17 cellular contexts compared by ENCODE assay signal in the genomic region with DNA sequence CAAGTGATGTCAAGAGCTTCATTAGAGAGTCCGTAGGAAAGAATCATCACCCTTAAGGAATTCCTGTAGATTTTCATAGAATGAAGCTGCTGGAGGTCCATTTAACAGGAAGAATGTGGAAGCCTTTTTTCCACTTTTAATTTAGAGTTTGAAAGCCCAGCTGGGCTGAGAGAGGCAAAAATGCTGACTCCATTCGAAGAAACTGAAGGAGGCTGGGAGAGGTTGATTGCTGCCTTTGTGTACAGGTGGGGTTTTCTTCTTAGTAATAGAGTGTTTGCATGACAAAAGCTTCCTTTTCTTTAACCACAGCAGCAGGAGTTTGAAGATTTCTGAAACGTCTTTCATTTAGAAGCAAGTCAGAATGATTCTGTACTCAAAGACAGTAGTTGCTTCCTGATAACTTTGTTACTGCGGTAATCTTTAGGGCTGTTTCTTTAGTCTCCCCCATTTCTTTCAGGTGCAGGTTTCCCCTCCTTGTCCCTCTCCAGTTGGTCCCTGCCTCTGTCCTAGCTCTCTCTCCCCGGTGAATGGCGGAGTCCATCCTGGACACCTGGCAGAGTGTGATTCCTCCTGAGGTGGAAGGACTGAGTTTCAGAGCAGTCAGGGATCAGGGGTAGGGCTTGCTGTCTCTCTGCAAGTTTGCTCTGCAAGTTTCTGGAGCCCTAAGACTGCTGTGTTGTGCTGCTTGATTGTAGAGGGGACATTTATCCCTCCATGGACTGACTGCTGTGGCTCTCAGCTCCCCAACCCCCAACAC.
DNase-seq lines count a peak whose midpoint lies in the region; ATAC-seq and TF ChIP-seq lines count a peak whose summit lies in the region.
"Had no signal": no experiment of that assay in that cellular context is flagged by ENCODE, and none has a peak within 500 bp of the region (broad histone marks: within the 10 kb centered on the region; RNA-seq: fewer than 3 reads in every experiment).

No MANE protein-coding gene starts in this region.

- H3K27me3 ChIP-seq in iPS DF 6.9 (ENCODE audit: control insufficient read depth, insufficient read depth, low read length): no peaks in the 10 kb centered on the region
- H3K27me3 ChIP-seq: ascending aorta, tibial nerve had no signal

- no peaks in the 10 kb centered on the region for H3K27me3 Mint-ChIP-seq in T-helper 1 cell treated with Interleukin-12 subunit alpha and Interleukin-12 subunit beta and Interleukin-4 antibody, amounts not matched to agents 30 μg/mL and 1 μg/mL, for 36 hours (ENCODE audit: low read depth)
- no peaks in the 10 kb centered on the region for H3K27me3 Mint-ChIP-seq in activated CD4-positive, alpha-beta T cell treated with anti-CD3 and anti-CD28 coated beads, Interleukin-2, amount 10 ng/mL, durations not matched to agents 7 days and 5 days
- H3K27me3 Mint-ChIP-seq: activated CD8-positive, alpha-beta T cell treated with anti-CD3 and anti-CD28 coated beads for 36 hours had no signal

- H3K27ac ChIP-seq in HEK293 (ENCODE audit: extremely low read depth, low read depth, low read length): no peak overlapping the region
- H3K27ac ChIP-seq in iPS DF 6.9 (ENCODE audit: low read length): peak overlapping the region; percentile 90
- H3K27ac ChIP-seq: A549, ascending aorta, SK-N-MC, tibial nerve had no signal

- in situ Hi-C loops in KBM-7 (cut with MboI; ENCODE audit: low pct_unique_long_range_greater_than_20kb, low sequenced_read_pairs): no loop called here

- ATAC-seq in GM19328 (IDR thresholded peaks at IDR 0.05; ENCODE audit: unreplicated experiment): no peak
- ATAC-seq: A549; activated CD8-positive, alpha-beta T cell treated with anti-CD3 and anti-CD28 coated beads for 36 hours; natural killer cell treated with Interleukin-12 subunit alpha and Interleukin-12 subunit beta and Interleukin-15 and Interleukin-18, amount 100 ng/mL, for 72 hours had no signal

- H3K4me3 Mint-ChIP-seq in T-helper 1 cell treated with Interleukin-12 subunit alpha and Interleukin-12 subunit beta and Interleukin-4 antibody, amounts not matched to agents 30 μg/mL and 1 μg/mL, for 36 hours: peak overlapping the region; percentile 29
- H3K4me3 Mint-ChIP-seq in activated CD4-positive, alpha-beta T cell treated with anti-CD3 and anti-CD28 coated beads, Interleukin-2, amount 10 ng/mL, durations not matched to agents 7 days and 5 days: no peak overlapping the region
- H3K4me3 Mint-ChIP-seq: activated CD8-positive, alpha-beta T cell treated with anti-CD3 and anti-CD28 coated beads for 36 hours; CD4-positive, alpha-beta T cell; natural killer cell treated with Interleukin-12 subunit alpha and Interleukin-12 subunit beta and Interleukin-15 and Interleukin-18, amount 100 ng/mL, for 72 hours had no signal

- H3K4me1 ChIP-seq in HEK293 (ENCODE audit: control insufficient read depth, insufficient read depth, low read length) (peaks cover 2% of the 10 kb centered on the region; the same call in 1 of the 2 replicates), iPS DF 6.9 (ENCODE audit: control insufficient read depth, insufficient read depth, low read length) (peaks cover 9% of the 10 kb centered on the region; the same call in 1 of the 2 replicates)
- H3K4me1 ChIP-seq: A549, ascending aorta, tibial nerve had no signal

- CTCF ChIA-PET in HEK293 (lab: Yijun Ruan, JAX): interaction anchor here (0.6 to 1.1 kb wide), 3 partner anchors 22 to 620 kb away, joined by 3 to 7 read pairs (median 4); no protein-coding TSS in a partner anchor
- CTCF ChIA-PET in activated CD4-positive, alpha-beta T cell treated with anti-CD3 and anti-CD28 coated beads, Interleukin-2, amount 10 ng/mL, durations not matched to agents 7 days and 5 days (lab: Charles Lee): no interaction called here

- WGBS in iPS DF 6.9 (ENCODE audit: insufficient coverage, insufficient read length): no CpG with 5 or more reads among the region's 6 CpGs

- no peaks in the 10 kb centered on the region for H3K36me3 Mint-ChIP-seq in T-helper 1 cell treated with Interleukin-12 subunit alpha and Interleukin-12 subunit beta and Interleukin-4 antibody, amounts not matched to agents 30 μg/mL and 1 μg/mL, for 36 hours (ENCODE audit: low read depth)
- no peaks in the 10 kb centered on the region for H3K36me3 Mint-ChIP-seq in activated CD4-positive, alpha-beta T cell treated with anti-CD3 and anti-CD28 coated beads, Interleukin-2, amount 10 ng/mL, durations not matched to agents 7 days and 5 days (ENCODE audit: low read depth)
- H3K36me3 Mint-ChIP-seq: natural killer cell treated with Interleukin-12 subunit alpha and Interleukin-12 subunit beta and Interleukin-15 and Interleukin-18, amount 100 ng/mL, for 72 hours had no signal

- H3K27ac Mint-ChIP-seq in T-helper 1 cell treated with Interleukin-12 subunit alpha and Interleukin-12 subunit beta and Interleukin-4 antibody, amounts not matched to agents 30 μg/mL and 1 μg/mL, for 36 hours: no peak overlapping the region
- no peak overlapping the region for H3K27ac Mint-ChIP-seq in activated CD4-positive, alpha-beta T cell treated with anti-CD3 and anti-CD28 coated beads, Interleukin-2, amount 10 ng/mL, durations not matched to agents 7 days and 5 days
- H3K27ac Mint-ChIP-seq: activated CD8-positive, alpha-beta T cell treated with anti-CD3 and anti-CD28 coated beads for 36 hours; CD4-positive, alpha-beta T cell; natural killer cell treated with Interleukin-12 subunit alpha and Interleukin-12 subunit beta and Interleukin-15 and Interleukin-18, amount 100 ng/mL, for 72 hours had no signal

- no peak overlapping the region for H3K4me3 ChIP-seq in HEK293 (ENCODE audit: low read depth, low read length)
- no peak overlapping the region for H3K4me3 ChIP-seq in iPS DF 6.9 (ENCODE audit: low read length)
- H3K4me3 ChIP-seq: A549, ascending aorta, SK-N-MC, tibial nerve had no signal

- H3K9me3 Mint-ChIP-seq in T-helper 1 cell treated with Interleukin-12 subunit alpha and Interleukin-12 subunit beta and Interleukin-4 antibody, amounts not matched to agents 30 μg/mL and 1 μg/mL, for 36 hours: peaks cover 7% of the 10 kb centered on the region
- no peaks in the 10 kb centered on the region for H3K9me3 Mint-ChIP-seq in activated CD4-positive, alpha-beta T cell treated with anti-CD3 and anti-CD28 coated beads, Interleukin-2, amount 10 ng/mL, durations not matched to agents 7 days and 5 days

- TF ChIP-seq CTCF in HEK293 (tag by site-specific recombination; IDR thresholded peaks at IDR 0.05): no peak

- POLR2A ChIA-PET in HEK293 (lab: Yijun Ruan, JAX): no interaction called here
- POLR2A ChIA-PET in activated CD4-positive, alpha-beta T cell treated with anti-CD3 and anti-CD28 coated beads, Interleukin-2, amount 10 ng/mL, durations not matched to agents 7 days and 5 days (lab: Charles Lee): no interaction called here

- peaks cover 4% of the 10 kb centered on the region for H3K4me1 Mint-ChIP-seq in T-helper 1 cell treated with Interleukin-12 subunit alpha and Interleukin-12 subunit beta and Interleukin-4 antibody, amounts not matched to agents 30 μg/mL and 1 μg/mL, for 36 hours (ENCODE audit: low read depth)
- H3K4me1 Mint-ChIP-seq in activated CD4-positive, alpha-beta T cell treated with anti-CD3 and anti-CD28 coated beads, Interleukin-2, amount 10 ng/mL, durations not matched to agents 7 days and 5 days: peaks cover 7% of the 10 kb centered on the region

- H3K9me3 ChIP-seq in HEK293 (ENCODE audit: control insufficient read depth, insufficient read depth, low read depth, low read length): no peaks in the 10 kb centered on the region
- H3K9me3 ChIP-seq in iPS DF 6.9 (ENCODE audit: control insufficient read depth, insufficient read depth, low read length): no peaks in the 10 kb centered on the region
- H3K9me3 ChIP-seq: ascending aorta had no signal

- DNase-seq in EH (ENCODE audit: low read depth) (peak; percentile 9), iPS DF 6.9 (ENCODE audit: low read depth, low spot score) (peak; percentile 63), KBM-7 (no peak), NCI-H187 (lab: John Stamatoyannopoulos, UW) (no peak)
- DNase-seq in activated CD4-positive, alpha-beta T cell treated with anti-CD3 and anti-CD28 coated beads, Interleukin-2, amount 10 ng/mL, durations not matched to agents 7 days and 5 days: no peak
- DNase-seq: activated CD8-positive, alpha-beta T cell treated with anti-CD3 and anti-CD28 coated beads for 36 hours; activated effector memory CD4-positive, alpha-beta T cell treated with anti-CD3 and anti-CD28 coated beads, Interleukin-2, amount 50 U/mL, for 16 hours; CD4-positive, alpha-beta T cell; IMR-90 had no signal

- H3K36me3 ChIP-seq in HEK293 (ENCODE audit: control insufficient read depth in 2 of 2, insufficient read depth in 1 of 2, low read length in 2 of 2): no peaks in the 10 kb centered on the region
- no peaks in the 10 kb centered on the region for H3K36me3 ChIP-seq in iPS DF 6.9 (ENCODE audit: control insufficient read depth, insufficient read depth, low read length)
- H3K36me3 ChIP-seq: ascending aorta had no signal

TF ChIP-seq in HEK293, 187 proteins besides CTCF, POLR2A, EP300 and RAD21 (continues in another document):
- TF ChIP-seq KLF7 (tag by site-specific recombination; IDR thresholded peaks at IDR 0.05; ENCODE audit: borderline replicate concordance) (no peak), ZNF76 (tag by site-specific recombination; IDR thresholded peaks at IDR 0.05; ENCODE audit: borderline replicate concordance, low read depth) (no peak), ZNF629 (tag by site-specific recombination; IDR thresholded peaks at IDR 0.05) (no peak), ZBTB48 (tag by site-specific recombination; IDR thresholded peaks at IDR 0.05) (peak; percentile 70; the same call in 1 of the 2 replicates)
- TF ChIP-seq, protein P1, sequence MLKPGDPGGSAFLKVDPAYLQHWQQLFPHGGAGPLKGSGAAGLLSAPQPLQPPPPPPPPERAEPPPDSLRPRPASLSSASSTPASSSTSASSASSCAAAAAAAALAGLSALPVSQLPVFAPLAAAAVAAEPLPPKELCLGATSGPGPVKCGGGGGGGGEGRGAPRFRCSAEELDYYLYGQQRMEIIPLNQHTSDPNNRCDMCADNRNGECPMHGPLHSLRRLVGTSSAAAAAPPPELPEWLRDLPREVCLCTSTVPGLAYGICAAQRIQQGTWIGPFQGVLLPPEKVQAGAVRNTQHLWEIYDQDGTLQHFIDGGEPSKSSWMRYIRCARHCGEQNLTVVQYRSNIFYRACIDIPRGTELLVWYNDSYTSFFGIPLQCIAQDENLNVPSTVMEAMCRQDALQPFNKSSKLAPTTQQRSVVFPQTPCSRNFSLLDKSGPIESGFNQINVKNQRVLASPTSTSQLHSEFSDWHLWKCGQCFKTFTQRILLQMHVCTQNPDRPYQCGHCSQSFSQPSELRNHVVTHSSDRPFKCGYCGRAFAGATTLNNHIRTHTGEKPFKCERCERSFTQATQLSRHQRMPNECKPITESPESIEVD (tag by site-specific recombination; IDR thresholded peaks at IDR 0.05): no peak

Comparison
In these comparisons a context has a peak if more than half of its experiments do, and no peak if none do; other contexts are left out.
1. DNase-seq: peak in EH (single experiment) and iPS DF 6.9 (single experiment); none in KBM-7 (single experiment), NCI-H187 (0 of 2) and activated CD4-positive, alpha-beta T cell treated with anti-CD3 and anti-CD28 coated beads, Interleukin-2, amount 10 ng/mL, durations not matched to agents 7 days and 5 days (single experiment).